In the genomic region with DNA sequence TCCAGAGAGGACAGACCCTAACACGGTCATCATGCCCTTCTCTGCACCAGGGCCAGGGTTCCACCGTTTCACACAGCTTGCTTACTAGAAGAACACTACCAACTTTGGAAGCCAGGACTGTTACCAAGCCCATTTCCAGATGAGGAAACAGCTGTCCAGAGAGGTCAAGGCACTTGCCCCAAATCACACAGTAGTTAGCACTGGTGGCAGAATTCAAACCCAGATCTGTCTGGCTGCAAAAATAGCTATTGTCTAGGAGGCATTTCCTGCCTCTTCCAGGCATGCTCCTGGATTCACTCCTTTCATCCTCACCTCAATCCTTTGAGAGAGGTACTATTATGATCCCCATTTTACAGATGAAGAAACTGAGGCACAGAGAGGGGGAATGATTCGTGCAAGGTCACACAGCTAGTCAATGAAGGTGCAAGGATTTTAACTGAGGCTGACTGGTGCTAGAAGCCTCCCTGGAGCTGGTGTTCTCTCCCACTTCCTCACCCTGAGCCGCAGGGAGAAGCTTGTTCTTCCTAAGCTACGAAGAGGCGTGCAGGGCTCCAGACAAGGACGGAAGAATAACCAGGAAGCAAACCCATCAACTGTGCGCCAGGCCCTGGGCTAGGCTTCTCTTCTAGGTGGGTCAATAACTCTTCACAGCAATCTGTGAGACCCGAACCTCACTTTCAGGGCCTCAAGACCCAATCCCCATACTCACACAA, we compare ENCODE assay signal across 9 cellular contexts. TPM values are rescaled to one million over a fixed set of nuclear protein-coding genes. Genes with fewer than 3 reads are reported as not detected.
A peak's percentile ranks its signal among the peaks of the same experiment; 100 is the strongest.
DNase-seq lines count a peak whose midpoint lies in the region; TF ChIP-seq lines count a peak whose summit lies in the region.
"Had no signal": no experiment of that assay in that cellular context is flagged by ENCODE, and none has a peak within 500 bp of the region (broad histone marks: within the 10 kb centered on the region; RNA-seq: fewer than 3 reads in every experiment).

No MANE protein-coding gene starts in this region.

- H3K79me2 ChIP-seq in KMS-11 (ENCODE audit: insufficient read depth, low read depth) = peaks cover 25% of the 10 kb centered on the region; the same call in 1 of the 2 replicates

- no peaks in the 10 kb centered on the region for H3K9me3 Mint-ChIP-seq in CD8-positive, alpha-beta memory T cell
- H3K9me3 Mint-ChIP-seq: neural crest cell had no signal

- DNase-seq in CD8-positive, alpha-beta memory T cell = no peak
- DNase-seq in caudate nucleus (lab: John Stamatoyannopoulos, UW) = no peak
- DNase-seq in posterior vena cava (ENCODE audit: low spot score) = no peak
- no peak for DNase-seq in glomerular visceral epithelial cell (ENCODE audit: extremely low spot score)
- DNase-seq in NCI-H1105 treated with DMSO at 0.1 percent for 48 hours (lab: John Stamatoyannopoulos, UW) = no peak
- DNase-seq: cortex of kidney had no signal

- POLR2A ChIA-PET in CD8-positive, alpha-beta memory T cell (lab: Charles Lee) = interaction anchor here (1.2 to 11.0 kb wide), 3 partner anchors 13 to 39 kb away, joined by 4 to 189 read pairs (median 25); no protein-coding TSS in a partner anchor

- H3K4me1 Mint-ChIP-seq in CD8-positive, alpha-beta memory T cell = peaks cover 81 to 90% (median 81%) of the 10 kb centered on the region in 3 donors

- peaks cover 6 to 42% (median 10%) of the 10 kb centered on the region in 3 donors for H3K36me3 Mint-ChIP-seq in CD8-positive, alpha-beta memory T cell

- H3K27me3 ChIP-seq in CD8-positive, alpha-beta memory T cell (ENCODE audit: insufficient read depth, low read length, poor library complexity, severe bottlenecking) = no peaks in the 10 kb centered on the region
- no peaks in the 10 kb centered on the region; the same call in 1 of the 2 replicates for H3K27me3 ChIP-seq in KMS-11 (ENCODE audit: insufficient read depth, low read depth)
- H3K27me3 ChIP-seq in rectal smooth muscle tissue (ENCODE audit: control insufficient read depth, insufficient read depth, low read length) = no peaks in the 10 kb centered on the region

- H3K27me3 Mint-ChIP-seq in CD8-positive, alpha-beta memory T cell = peaks cover 0 to 2% of the 10 kb centered on the region in 2 donors

- H3K27ac ChIP-seq in CD8-positive, alpha-beta memory T cell (ENCODE audit: low read depth, low read length) = peak overlapping the region; percentile 96
- H3K27ac ChIP-seq in KMS-11 (peak overlapping the region; percentile 46; the same call in 1 of the 2 replicates), caudate nucleus (ENCODE audit: low read depth, low read length) (peak overlapping the region; percentile 82), rectal smooth muscle tissue (ENCODE audit: low read depth, low read length) (no peak overlapping the region)

- H4K20me1 ChIP-seq in KMS-11 (ENCODE audit: insufficient read depth) = no peaks in the 10 kb centered on the region

- peak overlapping the region; percentile 65 for H3K9ac ChIP-seq in KMS-11
- H3K9ac ChIP-seq in rectal smooth muscle tissue (ENCODE audit: low read length) = peak overlapping the region; percentile 21

- H3K9me3 ChIP-seq in CD8-positive, alpha-beta memory T cell (ENCODE audit: low read length) = no peaks in the 10 kb centered on the region

- H3K4me2 ChIP-seq in KMS-11 = peak overlapping the region; percentile 43; the same call in 1 of the 2 replicates

- H3K4me3 Mint-ChIP-seq in CD8-positive, alpha-beta memory T cell = peak overlapping the region; percentile 96 to 100 (median 99)

- H2AFZ ChIP-seq in KMS-11 (ENCODE audit: low read depth) = peak overlapping the region; percentile 79

- TF ChIP-seq CTCF in KMS-11 (conservative IDR thresholded peaks at IDR 0.05; ENCODE audit: low read depth, low read length) = no peak

- intact Hi-C loops in posterior vena cava (cut with DNase I) = no loop called here

- H3K27ac Mint-ChIP-seq in CD8-positive, alpha-beta memory T cell = peak overlapping the region; percentile 97 to 100 (median 100)

- H3K36me3 ChIP-seq in CD8-positive, alpha-beta memory T cell (ENCODE audit: insufficient read depth, low read length) = no peaks in the 10 kb centered on the region
- no peaks in the 10 kb centered on the region for H3K36me3 ChIP-seq in KMS-11 (ENCODE audit: insufficient read depth)
- no peaks in the 10 kb centered on the region for H3K36me3 ChIP-seq in rectal smooth muscle tissue (ENCODE audit: control insufficient read depth, insufficient read depth, low read length)

- peak overlapping the region; percentile 74 for H3K4me3 ChIP-seq in CD8-positive, alpha-beta memory T cell (ENCODE audit: low read length)
- H3K4me3 ChIP-seq in KMS-11 (IDR thresholded peaks at IDR 0.05; ENCODE audit: insufficient read depth, low read depth, low read length) (no peak overlapping the region), rectal smooth muscle tissue (ENCODE audit: low read length) (no peak overlapping the region)

- CTCF ChIA-PET in CD8-positive, alpha-beta memory T cell (lab: Charles Lee) = interaction anchor here (0.6 to 11.3 kb wide), 12 partner anchors 8 to 44 kb away, joined by 3 to 76 read pairs (median 6); no protein-coding TSS in a partner anchor

- H3K4me1 ChIP-seq in CD8-positive, alpha-beta memory T cell (ENCODE audit: insufficient read depth, low read length) = peaks cover 75% of the 10 kb centered on the region
- H3K4me1 ChIP-seq in KMS-11 (ENCODE audit: low read depth, poor library complexity, severe bottlenecking) = peaks cover 54% of the 10 kb centered on the region
- H3K4me1 ChIP-seq in rectal smooth muscle tissue (ENCODE audit: control insufficient read depth, insufficient read depth, low read length) = peaks cover 3% of the 10 kb centered on the region

RNA-seq across cellular contexts. Expression of a gene that starts 0.6 kb away (rescaled TPM):
- 100 to 1,000 TPM; 204 to 206 TPM for total RNA-seq in CD8-positive, alpha-beta memory T cell
- polyA plus RNA-seq in CD8-positive, alpha-beta memory T cell = 589 TPM
- total RNA-seq in posterior vena cava = 100 to 1,000 TPM in 1 of 2 donors, 10 to 100 TPM in 1; 80.1 to 120 TPM

RNA-seq across cellular contexts. Expression of a gene that starts 34.7 kb away (rescaled TPM):
- under 1 TPM; 0.59 to 0.91 TPM for total RNA-seq in CD8-positive, alpha-beta memory T cell
- not detected for polyA plus RNA-seq in CD8-positive, alpha-beta memory T cell
- total RNA-seq in posterior vena cava = not detected
